14 cellular contexts compared by ENCODE assay signal in the genomic region with DNA sequence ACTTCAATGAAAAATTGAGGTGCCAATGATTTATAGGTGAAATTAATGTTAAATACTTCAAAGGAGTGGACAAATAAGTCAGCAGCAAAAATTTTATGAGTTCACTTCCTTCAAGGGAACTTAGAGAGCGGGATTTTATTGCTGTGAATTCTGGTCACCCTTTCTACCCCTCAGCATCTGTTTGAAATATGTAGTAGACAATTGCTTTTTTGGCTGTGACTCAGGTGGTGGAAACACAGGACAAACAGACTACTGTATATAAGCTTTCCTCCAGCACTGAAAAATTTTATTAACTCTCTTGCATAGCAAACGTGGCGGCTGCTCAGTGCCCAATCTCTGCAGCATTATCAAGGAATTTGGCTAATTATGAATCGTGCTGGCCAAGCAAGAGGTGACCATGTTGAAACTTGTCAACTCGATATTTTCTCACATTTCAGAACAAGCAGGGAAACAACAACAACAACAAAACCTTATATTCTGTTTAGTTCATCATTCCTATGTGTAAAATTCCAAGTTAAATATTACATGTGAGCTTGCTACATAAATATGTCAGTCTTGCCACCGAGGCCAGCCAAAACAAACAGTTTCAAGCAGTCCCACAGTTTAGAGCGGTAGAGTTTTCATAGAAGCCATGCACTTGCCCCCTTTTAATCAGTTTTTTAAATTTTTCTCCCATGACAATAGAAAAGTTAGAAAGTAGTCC.
DNase-seq lines count a peak whose midpoint lies in the region; ATAC-seq and TF ChIP-seq lines count a peak whose summit lies in the region.
"Had no signal": no experiment of that assay in that cellular context is flagged by ENCODE, and none has a peak within 500 bp of the region (broad histone marks: within the 10 kb centered on the region; RNA-seq: fewer than 3 reads in every experiment).

No MANE protein-coding gene starts in this region.

- H3K36me3 ChIP-seq in heart right ventricle (peaks cover 0 to 6% (median 0%) of the 10 kb centered on the region in 9 donors), right lobe of liver (no peaks in the 10 kb centered on the region), thoracic aorta (no peaks in the 10 kb centered on the region)

- no peak overlapping the region for H3K27ac ChIP-seq in heart right ventricle
- peak overlapping the region; percentile 52 to 71 (median 58) for H3K27ac ChIP-seq in right lobe of liver
- peak overlapping the region; percentile 78 to 82 for H3K27ac ChIP-seq in thoracic aorta

- H3K4me1 ChIP-seq in heart right ventricle (peaks cover 0 to 12% (median 0%) of the 10 kb centered on the region in 9 donors), right lobe of liver (peaks cover 0 to 21% (median 7%) of the 10 kb centered on the region in 4 donors), thoracic aorta (ENCODE audit: control insufficient read depth in 1 of 2, low read depth in 2 of 2) (peaks cover 9 to 69% of the 10 kb centered on the region in 2 donors)

- no peaks in the 10 kb centered on the region for H3K27me3 ChIP-seq in heart right ventricle
- no peaks in the 10 kb centered on the region for H3K27me3 ChIP-seq in right lobe of liver
- no peaks in the 10 kb centered on the region for H3K27me3 ChIP-seq in thoracic aorta (replicated peaks; ENCODE audit: insufficient read depth)

- TF ChIP-seq POLR2A in right lobe of liver (IDR thresholded peaks at IDR 0.05): no peak

- peak; percentile 42 for DNase-seq in left cardiac atrium
- no peak for DNase-seq in heart right ventricle
- peak; percentile 31 to 35 for DNase-seq in cardiac fibroblast (ENCODE audit: low read depth in 2 of 2)
- DNase-seq in right lobe of liver: peak in 2 of 3 donors; percentile 43 to 57
- DNase-seq in thoracic aorta (ENCODE audit: low spot score): no peak
- DNase-seq in GM10266 (ENCODE audit: extremely low spot score): no peak
- no peak for DNase-seq in DMS153 treated with DMSO at 0.1 percent for 48 hours (lab: John Stamatoyannopoulos, UW; ENCODE audit: unreplicated experiment)
- DNase-seq: activated CD4-positive, CD25-positive, alpha-beta regulatory T cell; Caco-2; KG1; NCI-H1417; NCI-H2227 treated with DMSO at 0.1 percent for 48 hours had no signal

- TF ChIP-seq CTCF in heart right ventricle (IDR thresholded peaks at IDR 0.05): no peak
- TF ChIP-seq CTCF in cardiac fibroblast (IDR thresholded peaks at IDR 0.05; ENCODE audit: low read depth, low read length): no peak
- no peak for TF ChIP-seq CTCF in right lobe of liver (IDR thresholded peaks at IDR 0.05)
- TF ChIP-seq CTCF in thoracic aorta (IDR thresholded peaks at IDR 0.05): no peak
- TF ChIP-seq CTCF in GM10266 (IDR thresholded peaks at IDR 0.05; ENCODE audit: control insufficient read depth, insufficient read depth, low read depth, missing control alignments): no peak

- intact Hi-C loops in left cardiac atrium (cut with DNase I): no loop called here
- intact Hi-C loops in heart right ventricle (cut with DNase I): no loop called here
- intact Hi-C loops in right lobe of liver (cut with DNase I): no loop called here

- ATAC-seq in left cardiac atrium (peak in 1 of 2 donors; percentile 12), heart right ventricle (no peak), right lobe of liver (peak; percentile 68 to 83 (median 76)), thoracic aorta (ENCODE audit: insufficient number of reproducible peaks, low FRiP score, low read depth) (no peak), GM19324 (IDR thresholded peaks at IDR 0.05; ENCODE audit: low FRiP score, unreplicated experiment) (no peak)
- ATAC-seq: stimulated activated effector memory CD8-positive, alpha-beta T cell treated with anti-CD3 and anti-CD28 coated beads, Interleukin-12 subunit alpha, Interleukin-12 subunit beta, amount 100 ng/mL, for 72 hours had no signal

- no peak overlapping the region for H3K4me3 ChIP-seq in heart right ventricle
- no peak overlapping the region for H3K4me3 ChIP-seq in cardiac fibroblast (replicated peaks in 1 of 2; ENCODE audit: low read depth in 2 of 2, low read length in 2 of 2)
- peak overlapping the region in 1 of 3 donors; percentile 19 for H3K4me3 ChIP-seq in right lobe of liver
- H3K4me3 ChIP-seq in thoracic aorta: peak overlapping the region; percentile 50

- 71 to 75% methylated on average over 7 of the region's 7 CpGs for WGBS in heart right ventricle, 2 donors
- WGBS in right lobe of liver (ENCODE audit: insufficient coverage, low coverage, low lambda C conversion rate, missing lambda C conversion rate): 47% methylated on average over 7 of the region's 7 CpGs

- H3K9me3 ChIP-seq in heart right ventricle (peaks cover 0 to 8% (median 0%) of the 10 kb centered on the region in 11 donors), right lobe of liver (no peaks in the 10 kb centered on the region), thoracic aorta (no peaks in the 10 kb centered on the region)

Comparison
In these comparisons a context has a peak if more than half of its experiments do, and no peak if none do; other contexts are left out.
1. DNase-seq: peak in left cardiac atrium (single experiment), cardiac fibroblast (2 of 2) and right lobe of liver (2 of 3); none in heart right ventricle (0 of 2), thoracic aorta (single experiment), GM10266 (single experiment) and DMS153 treated with DMSO at 0.1 percent for 48 hours (single experiment).
2. ATAC-seq: peak in right lobe of liver (4 of 4); none in heart right ventricle (0 of 8), thoracic aorta (single experiment) and GM19324 (single experiment).
3. H3K27ac ChIP-seq: peak in right lobe of liver (3 of 3) and thoracic aorta (2 of 2); none in heart right ventricle (0 of 10).